In genomic region chr11:26420331-26420730, GRCh38 we compare ENCODE assay signal across 1 cellular context.
TF ChIP-seq lines count a peak whose summit lies in the region.

No MANE protein-coding gene starts in this region.

TF ChIP-seq in GM23338, 12 proteins besides CTCF, POLR2A, EP300 and RAD21 (continued from another document):
- TF ChIP-seq ZNF462 (CRISPR knock-in tag; IDR thresholded peaks at IDR 0.05) = no peak
